In genomic region chr1:11285883-11286734, GRCh38 we compare ENCODE assay signal across 10 cellular contexts. TPM values are rescaled to one million over a fixed set of nuclear protein-coding genes. Genes with fewer than 3 reads are reported as not detected.
A peak's percentile ranks its signal among the peaks of the same experiment; 100 is the strongest.
DNase-seq lines count a peak whose midpoint lies in the region; ATAC-seq, FAIRE-seq and TF ChIP-seq lines count a peak whose summit lies in the region.
"Had no signal": no experiment of that assay in that cellular context is flagged by ENCODE, and none has a peak within 500 bp of the region (broad histone marks: within the 10 kb centered on the region; RNA-seq: fewer than 3 reads in every experiment).

No MANE protein-coding gene starts in this region.

- DNase-seq in AG04449 (ENCODE audit: low read depth, low spot score) (no peak), T-cell (no peak), hepatic stellate cell (ENCODE audit: low spot score) (peak; percentile 31), T1000 (lab: John Stamatoyannopoulos, UW) (no peak), cortex of kidney (lab: John Stamatoyannopoulos, UW) (no peak)
- DNase-seq in stimulated activated naive CD4-positive, alpha-beta T cell (lab: John Stamatoyannopoulos, UW): no peak
- no peak for DNase-seq in activated effector memory CD4-positive, alpha-beta T cell treated with Interleukin-2 at 50 U/mL for 16 hours
- DNase-seq: SIG-M5 had no signal

- ATAC-seq in T-cell (replicated peaks in 1 of 4): no peak

- peak overlapping the region; percentile 88 to 99 for H3K27ac Mint-ChIP-seq in T-cell

- FAIRE-seq in G401.6 (lab: Jason Lieb, UNC): peak; percentile 83
- FAIRE-seq: frontal cortex had no signal

- peaks cover 37% of the 10 kb centered on the region for H3K36me3 Mint-ChIP-seq in T-cell

- no peaks in the 10 kb centered on the region for H3K9me3 Mint-ChIP-seq in T-cell

- CTCF ChIA-PET in AG04449 (lab: Yijun Ruan, JAX) (interaction anchor here (0.6 to 2.4 kb wide), 7 partner anchors 9 to 364 kb away, joined by 3 to 9 read pairs (median 4); no protein-coding TSS in a partner anchor), T-cell (lab: Charles Lee) (no interaction called here)

- no peak overlapping the region for H3K4me3 ChIP-seq in AG04449 (ENCODE audit: low read depth, low read length)

- H3K4me3 Mint-ChIP-seq in T-cell: peak overlapping the region in 2 of 3 donors; percentile 69 to 75

- H3K4me1 Mint-ChIP-seq in T-cell: peaks cover 79 to 81% (median 79%) of the 10 kb centered on the region in 3 donors

- TF ChIP-seq CTCF in AG04449 (IDR thresholded peaks at IDR 0.05; ENCODE audit: insufficient read depth, low read length, missing control alignments): peak; percentile 10

- no peaks in the 10 kb centered on the region for H3K27me3 Mint-ChIP-seq in T-cell

- POLR2A ChIA-PET in AG04449 (lab: Yijun Ruan, JAX) (no interaction called here), T-cell (lab: Charles Lee) (interaction anchor here in 1 of 2 donors (0.6 kb wide), 1 partner anchor 115 kb away, joined by 3 read pairs; no protein-coding TSS in a partner anchor)

RNA-seq across cellular contexts. Expression of gene UBIAD1, which starts 13.1 kb away (rescaled TPM):
- 10 to 100 TPM; 21.1 to 52.1 (median 34.1) TPM for total RNA-seq in T-cell

RNA-seq across cellular contexts. Expression of gene MTOR, which starts 23.8 kb away (rescaled TPM):
- 10 to 100 TPM; 41.7 to 45.1 (median 43.6) TPM for total RNA-seq in T-cell
